ENCODE assay signal across 13 cellular contexts in the genomic region with DNA sequence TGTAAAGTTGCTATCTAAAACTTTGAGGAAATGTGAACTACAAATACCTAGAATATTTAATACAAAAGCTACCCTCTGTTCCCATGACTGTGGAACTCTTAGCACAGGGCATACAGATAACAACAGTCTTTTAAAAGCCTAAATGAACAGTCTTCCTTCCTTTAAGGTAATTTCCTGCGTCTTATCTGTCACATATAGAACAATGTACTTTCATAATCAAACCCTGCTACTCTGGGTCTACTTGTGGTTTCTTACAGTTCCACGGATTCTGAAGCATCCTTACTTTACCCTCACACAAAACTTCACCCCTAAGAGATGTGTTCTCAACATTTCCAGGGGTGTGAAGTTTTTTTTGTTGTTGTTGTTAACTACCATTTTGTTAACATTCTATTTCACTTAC. TPM values are rescaled to one million over a fixed set of nuclear protein-coding genes. Genes with fewer than 3 reads are reported as not detected.
DNase-seq lines count a peak whose midpoint lies in the region; ATAC-seq and TF ChIP-seq lines count a peak whose summit lies in the region.
"Had no signal": no experiment of that assay in that cellular context is flagged by ENCODE, and none has a peak within 500 bp of the region (broad histone marks: within the 10 kb centered on the region; RNA-seq: fewer than 3 reads in every experiment).

No MANE protein-coding gene starts in this region.

- H3K9me3 Mint-ChIP-seq in Calu3 (ENCODE audit: low read depth, unreplicated experiment): no peaks in the 10 kb centered on the region
- H3K9me3 Mint-ChIP-seq: activated CD4-positive, alpha-beta T cell treated with anti-CD3 and anti-CD28 coated beads, Interleukin-2, amount 10 ng/mL, durations not matched to agents 7 days and 5 days; activated naive CD4-positive, alpha-beta T cell treated with anti-CD3 and anti-CD28 coated beads, Interleukin-2, amount 10 ng/mL, durations not matched to agents 7 days and 5 days had no signal

- H3K27ac ChIP-seq in HUES64 (ENCODE audit: low read depth, low read length) (peak overlapping the region; percentile 82), muscle layer of duodenum (ENCODE audit: low read length) (peak overlapping the region; percentile 65)
- H3K27ac ChIP-seq: sigmoid colon had no signal

- peaks cover 38% of the 10 kb centered on the region for H3K4me1 Mint-ChIP-seq in Calu3 (ENCODE audit: low read depth, unreplicated experiment)

- no peak for ATAC-seq in GM18520 (IDR thresholded peaks at IDR 0.05; ENCODE audit: unreplicated experiment)

- H3K27me3 ChIP-seq in HUES64 (ENCODE audit: insufficient read depth, low read length) (peaks cover 11% of the 10 kb centered on the region), muscle layer of duodenum (ENCODE audit: low read depth, low read length) (no peaks in the 10 kb centered on the region)

- intact Hi-C loops in Calu3 (cut with micrococcal nuclease; ENCODE audit: unreplicated experiment) (no loop called here), head of caudate nucleus (cut with DNase I) (no loop called here)

- CTCF ChIA-PET in Calu3 (lab: Charles Lee): no interaction called here

- H3K4me1 ChIP-seq in HUES64 (ENCODE audit: insufficient read depth, low read length) (peaks cover 48% of the 10 kb centered on the region), muscle layer of duodenum (ENCODE audit: control insufficient read depth in 1 of 2, insufficient read depth in 2 of 2, low read length in 2 of 2) (peaks cover 0 to 18% of the 10 kb centered on the region in 2 donors)

- TF ChIP-seq CTCF in Calu3 (IDR thresholded peaks at IDR 0.05; ENCODE audit: unreplicated experiment): no peak

- no peak for DNase-seq in Calu3
- peak; percentile 7 for DNase-seq in dermis blood vessel endothelial cell
- DNase-seq in 8988T: no peak
- no peak for DNase-seq in head of caudate nucleus
- DNase-seq: activated CD4-positive, alpha-beta T cell treated with anti-CD3 and anti-CD28 coated beads, Interleukin-2, amount 10 ng/mL, durations not matched to agents 7 days and 5 days; activated naive CD4-positive, alpha-beta T cell treated with anti-CD3 and anti-CD28 coated beads, Interleukin-2, amount 10 ng/mL, durations not matched to agents 7 days and 5 days; NCI-H69; occipital lobe; sigmoid colon; stimulated activated CD4-positive, alpha-beta T cell treated with anti-CD3 and anti-CD28 coated beads, Interleukin-1b, Interleukin-23, amount 100 ng/mL, for 48 hours had no signal

- peak overlapping the region; percentile 66 for H3K9ac ChIP-seq in HUES64 (ENCODE audit: low read depth, low read length)

- H3K4me3 Mint-ChIP-seq in Calu3 (ENCODE audit: low read depth, unreplicated experiment): peak overlapping the region; percentile 87
- H3K4me3 Mint-ChIP-seq: activated CD4-positive, alpha-beta T cell treated with anti-CD3 and anti-CD28 coated beads, Interleukin-2, amount 10 ng/mL, durations not matched to agents 7 days and 5 days; activated naive CD4-positive, alpha-beta T cell treated with anti-CD3 and anti-CD28 coated beads, Interleukin-2, amount 10 ng/mL, durations not matched to agents 7 days and 5 days had no signal

- WGBS in HUES64: 66% methylated on average over 2 of the region's 2 CpGs

- no TSS peak for BruUV-seq in Calu3 (replicated peaks; lab: Mats Ljungman, UMichigan)

- H3K27me3 Mint-ChIP-seq in Calu3 (ENCODE audit: unreplicated experiment): no peaks in the 10 kb centered on the region

- H3K36me3 ChIP-seq in HUES64 (ENCODE audit: insufficient read depth, low read length) (no peaks in the 10 kb centered on the region), muscle layer of duodenum (ENCODE audit: control insufficient read depth in 1 of 2, insufficient read depth in 2 of 2, low read length in 2 of 2) (no peaks in the 10 kb centered on the region)
- H3K36me3 ChIP-seq: sigmoid colon had no signal

- H3K27ac Mint-ChIP-seq in Calu3 (ENCODE audit: unreplicated experiment): peak overlapping the region; percentile 92
- H3K27ac Mint-ChIP-seq: activated CD4-positive, alpha-beta T cell treated with anti-CD3 and anti-CD28 coated beads, Interleukin-2, amount 10 ng/mL, durations not matched to agents 7 days and 5 days; activated naive CD4-positive, alpha-beta T cell treated with anti-CD3 and anti-CD28 coated beads, Interleukin-2, amount 10 ng/mL, durations not matched to agents 7 days and 5 days had no signal

- H3K4me3 ChIP-seq in HUES64 (ENCODE audit: low read length): peak overlapping the region; percentile 17; the same call in 1 of the 2 replicates
- no peak overlapping the region for H3K4me3 ChIP-seq in muscle layer of duodenum (ENCODE audit: low read depth in 1 of 2, low read length in 2 of 2)
- H3K4me3 ChIP-seq: sigmoid colon had no signal

- H3K9me3 ChIP-seq in HUES64 (ENCODE audit: insufficient read depth, low read depth, low read length) (no peaks in the 10 kb centered on the region), muscle layer of duodenum (ENCODE audit: control insufficient read depth in 1 of 2, low read length in 2 of 2) (no peaks in the 10 kb centered on the region)
- H3K9me3 ChIP-seq: sigmoid colon had no signal

- H3K36me3 Mint-ChIP-seq in Calu3 (ENCODE audit: insufficient read depth, unreplicated experiment): peaks cover 54% of the 10 kb centered on the region
- H3K36me3 Mint-ChIP-seq: activated naive CD4-positive, alpha-beta T cell treated with anti-CD3 and anti-CD28 coated beads, Interleukin-2, amount 10 ng/mL, durations not matched to agents 7 days and 5 days had no signal

RNA-seq across cellular contexts. Expression of a gene that starts 5.1 kb away (rescaled TPM):
- total RNA-seq in Calu3 (2022): 54.2 and 61.1 TPM in 2 replicates
- polyA plus RNA-seq in HUES64 (2013, experiment 1 of 2): 14.3 TPM
- polyA plus RNA-seq in HUES64 (2013, experiment 2 of 2): 13.4 TPM
- total RNA-seq in dermis blood vessel endothelial cell: 1.2 and 4.9 TPM in 2 replicates
- total RNA-seq: activated CD4-positive, alpha-beta T cell treated with anti-CD3 and anti-CD28 coated beads, Interleukin-2, amount 10 ng/mL, durations not matched to agents 7 days and 5 days had no signal
